Comparison of ENCODE assay signal across 2 cellular contexts in the genomic region with DNA sequence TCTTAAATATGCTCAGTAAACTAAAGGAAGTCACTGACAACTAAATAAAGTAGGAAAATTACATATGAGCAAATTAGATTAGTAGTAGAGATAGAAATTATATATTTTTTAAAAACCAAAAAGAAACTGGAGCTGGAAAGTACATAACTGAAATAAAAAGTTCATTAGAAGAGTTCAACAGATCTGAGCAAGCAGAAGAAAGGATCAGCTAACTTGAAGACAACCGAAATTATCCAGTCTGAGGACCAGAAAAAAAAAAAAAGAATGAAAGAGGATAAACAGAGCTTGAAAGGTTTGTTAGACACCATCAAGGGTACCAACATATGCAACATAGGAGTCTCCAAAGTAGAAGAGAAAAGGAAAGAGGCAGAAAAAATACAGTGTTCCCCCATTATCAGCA. TPM values are rescaled to one million over a fixed set of nuclear protein-coding genes. Genes with fewer than 3 reads are reported as not detected.
"Had no signal": no experiment of that assay in that cellular context is flagged by ENCODE, and none has a peak within 500 bp of the region (broad histone marks: within the 10 kb centered on the region; RNA-seq: fewer than 3 reads in every experiment).

No MANE protein-coding gene starts in this region.

RNA-seq across cellular contexts. Expression of gene TPPP, which starts 26.2 kb away (rescaled TPM):
- total RNA-seq: OCI-LY7, SJSA1 had no signal
